In genomic region chr10:3935141-3935540, GRCh38 we compare ENCODE assay signal across 8 cellular contexts.
DNase-seq lines count a peak whose midpoint lies in the region; ATAC-seq and TF ChIP-seq lines count a peak whose summit lies in the region.

No MANE protein-coding gene starts in this region.

- no peaks in the 10 kb centered on the region for H3K36me3 ChIP-seq in Caco-2 (ENCODE audit: control insufficient read depth, insufficient read depth, low read length)

- H3K4me3 ChIP-seq in skeletal muscle cell (ENCODE audit: low read depth, low read length) (no peak overlapping the region), Caco-2 (ENCODE audit: low read depth, low read length) (no peak overlapping the region)

- no peaks in the 10 kb centered on the region for H3K27me3 Mint-ChIP-seq in Caco-2 (ENCODE audit: insufficient read depth, unreplicated experiment)

- DNase-seq in activated CD8-positive, alpha-beta memory T cell treated with anti-CD3 and anti-CD28 coated beads for 24 hours = peak; percentile 79
- DNase-seq in fibroblast of gingiva (ENCODE audit: low read depth) (peak; percentile 86), skeletal muscle cell (ENCODE audit: low read depth) (peak; percentile 27), DMS114 treated with DMSO at 0.1 percent for 48 hours (lab: John Stamatoyannopoulos, UW; ENCODE audit: unreplicated experiment) (no peak), NCI-H2227 treated with DMSO at 0.1 percent for 48 hours (lab: John Stamatoyannopoulos, UW) (no peak), Caco-2 (no peak)

- no peaks in the 10 kb centered on the region for H3K4me1 Mint-ChIP-seq in Caco-2 (ENCODE audit: low read depth, unreplicated experiment)

- H3K36me3 Mint-ChIP-seq in Caco-2 (ENCODE audit: insufficient read depth, unreplicated experiment) = no peaks in the 10 kb centered on the region

- no peaks in the 10 kb centered on the region for H3K4me1 ChIP-seq in Caco-2

- TF ChIP-seq CTCF in Caco-2 (IDR thresholded peaks at IDR 0.05; ENCODE audit: insufficient read depth in 1 of 2, low read depth in 1 of 2, low read length in 1 of 2, severe bottlenecking in 1 of 2, unreplicated experiment in 1 of 2) = no peak

- POLR2A ChIA-PET in Caco-2 (lab: Charles Lee) = no interaction called here

- H3K27ac Mint-ChIP-seq in Caco-2 (ENCODE audit: unreplicated experiment) = no peak overlapping the region

- ATAC-seq in GM19023 (IDR thresholded peaks at IDR 0.05; ENCODE audit: unreplicated experiment) = peak; percentile 98
- peak; percentile 98 for ATAC-seq in HG03066 (IDR thresholded peaks at IDR 0.05; ENCODE audit: low read depth, unreplicated experiment)

- no peak overlapping the region for H3K4me3 Mint-ChIP-seq in Caco-2 (ENCODE audit: unreplicated experiment)

- H3K27me3 ChIP-seq in Caco-2 (replicated peaks; ENCODE audit: control insufficient read depth, insufficient read depth, low read length) = no peaks in the 10 kb centered on the region

- CTCF ChIA-PET in Caco-2 (lab: Charles Lee) = no interaction called here

- no TSS peak for BruUV-seq in Caco-2 (replicated peaks; lab: Mats Ljungman, UMichigan)

- intact Hi-C loops in Caco-2 (cut with micrococcal nuclease; ENCODE audit: unreplicated experiment) = no loop called here

- no peaks in the 10 kb centered on the region for H3K9me3 Mint-ChIP-seq in Caco-2 (ENCODE audit: unreplicated experiment)

- H3K9me3 ChIP-seq in Caco-2 = no peaks in the 10 kb centered on the region; the same call in none of the 2 replicates

Comparison
In these comparisons a context has a peak if more than half of its experiments do, and no peak if none do; other contexts are left out.
1. DNase-seq: peak in activated CD8-positive, alpha-beta memory T cell treated with anti-CD3 and anti-CD28 coated beads for 24 hours (single experiment), fibroblast of gingiva (single experiment) and skeletal muscle cell (single experiment); none in DMS114 treated with DMSO at 0.1 percent for 48 hours (single experiment), NCI-H2227 treated with DMSO at 0.1 percent for 48 hours (single experiment) and Caco-2 (0 of 2).